ENCODE assay signal across 12 cellular contexts in genomic region chr6:57242505-57242904, GRCh38. TPM values are rescaled to one million over a fixed set of nuclear protein-coding genes. Genes with fewer than 3 reads are reported as not detected.
DNase-seq lines count a peak whose midpoint lies in the region; ATAC-seq and TF ChIP-seq lines count a peak whose summit lies in the region.
"Had no signal": no experiment of that assay in that cellular context is flagged by ENCODE, and none has a peak within 500 bp of the region (broad histone marks: within the 10 kb centered on the region; RNA-seq: fewer than 3 reads in every experiment).

No MANE protein-coding gene starts in this region.

- H4K20me1 ChIP-seq in PC-9 (ENCODE audit: insufficient read depth): no peaks in the 10 kb centered on the region
- H4K20me1 ChIP-seq in MM.1S (ENCODE audit: insufficient read depth, low read length): no peaks in the 10 kb centered on the region

- peak; percentile 85 for ATAC-seq in sciatic nerve
- no peak for ATAC-seq in activated CD4-positive, alpha-beta T cell treated with anti-CD3 and anti-CD28 coated beads for 36 hours
- ATAC-seq: activated naive CD4-positive, alpha-beta T cell treated with anti-CD3 and anti-CD28 coated beads, Interleukin-2, amount 50 U/mL, for 72 hours had no signal

- H3K4me3 ChIP-seq in PC-9 (no peak overlapping the region), fibroblast of mammary gland (ENCODE audit: control insufficient read depth, low read depth, low read length) (no peak overlapping the region), MM.1S (ENCODE audit: low read length) (no peak overlapping the region)

- H3K36me3 ChIP-seq in PC-9 (ENCODE audit: low read depth) (no peaks in the 10 kb centered on the region), MM.1S (replicated peaks; ENCODE audit: insufficient read depth, low read length) (no peaks in the 10 kb centered on the region)

- no peaks in the 10 kb centered on the region for H3K4me1 Mint-ChIP-seq in activated CD4-positive, alpha-beta T cell treated with anti-CD3 and anti-CD28 coated beads for 36 hours

- H3K9me3 ChIP-seq in PC-9 (ENCODE audit: insufficient read depth, low read depth) (no peaks in the 10 kb centered on the region), MM.1S (replicated peaks; ENCODE audit: insufficient read depth, low read length) (no peaks in the 10 kb centered on the region)

- peaks cover 3% of the 10 kb centered on the region for H3K27me3 Mint-ChIP-seq in activated CD4-positive, alpha-beta T cell treated with anti-CD3 and anti-CD28 coated beads for 36 hours

- H2AFZ ChIP-seq in PC-9 (no peak overlapping the region), MM.1S (ENCODE audit: low read length) (no peak overlapping the region)

- H3K79me2 ChIP-seq in PC-9 (ENCODE audit: low read depth) (no peaks in the 10 kb centered on the region), MM.1S (ENCODE audit: low read length) (no peaks in the 10 kb centered on the region)

- H3K36me3 Mint-ChIP-seq in activated CD4-positive, alpha-beta T cell treated with anti-CD3 and anti-CD28 coated beads for 36 hours (ENCODE audit: low read depth): no peaks in the 10 kb centered on the region
- H3K36me3 Mint-ChIP-seq: activated naive CD4-positive, alpha-beta T cell treated with anti-CD3 and anti-CD28 coated beads, Interleukin-2, amount 50 U/mL, for 72 hours had no signal

- POLR2A ChIA-PET in PC-9 (lab: Charles Lee; ENCODE audit: unreplicated experiment): no interaction called here
- POLR2A ChIA-PET in activated CD4-positive, alpha-beta T cell treated with anti-CD3 and anti-CD28 coated beads for 36 hours (lab: Charles Lee): no interaction called here

- H3K9me2 ChIP-seq in PC-9 (ENCODE audit: insufficient read depth): no peaks in the 10 kb centered on the region; the same call in 1 of the 2 replicates
- no peaks in the 10 kb centered on the region for H3K9me2 ChIP-seq in MM.1S (replicated peaks; ENCODE audit: insufficient read depth, low read length)

- no peak overlapping the region for H3K27ac Mint-ChIP-seq in activated CD4-positive, alpha-beta T cell treated with anti-CD3 and anti-CD28 coated beads for 36 hours
- H3K27ac Mint-ChIP-seq: activated naive CD4-positive, alpha-beta T cell treated with anti-CD3 and anti-CD28 coated beads, Interleukin-2, amount 50 U/mL, for 72 hours had no signal

- BruUV-seq in PC-9 (replicated peaks; lab: Mats Ljungman, UMichigan): no TSS peak

- H3K4me3 Mint-ChIP-seq in activated CD4-positive, alpha-beta T cell treated with anti-CD3 and anti-CD28 coated beads for 36 hours: no peak overlapping the region

- intact Hi-C loops in PC-9 (cut with micrococcal nuclease; ENCODE audit: unreplicated experiment): no loop called here
- intact Hi-C loops in sciatic nerve (cut with DNase I): no loop called here
- intact Hi-C loops in activated CD4-positive, alpha-beta T cell treated with anti-CD3 and anti-CD28 coated beads for 36 hours (cut with DNase I, micrococcal nuclease): no loop called here
- intact Hi-C loops in posterior vena cava (cut with DNase I): no loop called here

- H3K27ac ChIP-seq in PC-9 (peak overlapping the region; percentile 51; the same call in 1 of the 2 replicates), MM.1S (ENCODE audit: low read length) (no peak overlapping the region)

- H3K4me2 ChIP-seq in PC-9: no peak overlapping the region
- no peak overlapping the region for H3K4me2 ChIP-seq in MM.1S (ENCODE audit: low read depth, low read length)

- peak; percentile 94 for DNase-seq in GM04503 (ENCODE audit: low read depth)
- DNase-seq in PC-9: peak in 1 of 2 experiments; percentile 71
- peak; percentile 96 for DNase-seq in fibroblast of mammary gland (ENCODE audit: low read depth)
- no peak for DNase-seq in sciatic nerve (ENCODE audit: low spot score)
- DNase-seq in activated CD4-positive, alpha-beta T cell treated with anti-CD3 and anti-CD28 coated beads for 36 hours: no peak
- no peak for DNase-seq in MM.1S
- DNase-seq in posterior vena cava (ENCODE audit: low spot score): no peak
- no peak for DNase-seq in activated CD8-positive, alpha-beta memory T cell treated with anti-CD3 and anti-CD28 coated beads, Interleukin-2, amount 50 U/mL, for 48 hours
- DNase-seq: activated CD4-positive, alpha-beta T cell treated with anti-CD3 and anti-CD28 coated beads for 1 hour; OCI-M1; substantia nigra had no signal

- H3K4me1 ChIP-seq in PC-9 (replicated peaks; ENCODE audit: insufficient read depth) (peaks cover 12% of the 10 kb centered on the region), MM.1S (ENCODE audit: low read length) (no peaks in the 10 kb centered on the region)

- CTCF ChIA-PET in PC-9 (lab: Charles Lee): no interaction called here
- CTCF ChIA-PET in activated CD4-positive, alpha-beta T cell treated with anti-CD3 and anti-CD28 coated beads for 36 hours (lab: Charles Lee): no interaction called here

- no peaks in the 10 kb centered on the region for H3K9me3 Mint-ChIP-seq in activated CD4-positive, alpha-beta T cell treated with anti-CD3 and anti-CD28 coated beads for 36 hours (ENCODE audit: low read depth)
- H3K9me3 Mint-ChIP-seq: activated naive CD4-positive, alpha-beta T cell treated with anti-CD3 and anti-CD28 coated beads, Interleukin-2, amount 50 U/mL, for 72 hours had no signal

- TF ChIP-seq CTCF in PC-9 (conservative IDR thresholded peaks at IDR 0.05): no peak
- TF ChIP-seq CTCF in fibroblast of mammary gland (conservative IDR thresholded peaks at IDR 0.05; ENCODE audit: control insufficient read depth, insufficient read depth, low read depth, low read length): no peak
- no peak for TF ChIP-seq CTCF in MM.1S (IDR thresholded peaks at IDR 0.05; ENCODE audit: low read length)

- no peak overlapping the region for H3K9ac ChIP-seq in MM.1S (ENCODE audit: low read length)

- H3K27me3 ChIP-seq in PC-9 (ENCODE audit: insufficient read depth, low read depth) (no peaks in the 10 kb centered on the region), MM.1S (replicated peaks; ENCODE audit: insufficient read depth, low read length) (no peaks in the 10 kb centered on the region)

- no peaks in the 10 kb centered on the region for H3F3A ChIP-seq in PC-9 (ENCODE audit: insufficient read depth, low read depth)
- H3F3A ChIP-seq in MM.1S (ENCODE audit: insufficient read depth, low read length): no peaks in the 10 kb centered on the region

RNA-seq across cellular contexts. Expression of gene RAB23, which starts 20.4 kb away (rescaled TPM):
- total RNA-seq in PC-9 (2021): 9.3 and 13.8 TPM in 2 replicates
- total RNA-seq in sciatic nerve: 28.4 TPM
- total RNA-seq in activated CD4-positive, alpha-beta T cell treated with anti-CD3 and anti-CD28 coated beads for 36 hours: 1 to 10 TPM; 1.4 to 1.5 TPM
- 10 to 100 TPM; 46.6 to 73.9 TPM for total RNA-seq in posterior vena cava

Comparison
In these comparisons a context has a peak if more than half of its experiments do, and no peak if none do; other contexts are left out.
1. DNase-seq: peak in GM04503 (single experiment) and fibroblast of mammary gland (single experiment); none in sciatic nerve (single experiment), activated CD4-positive, alpha-beta T cell treated with anti-CD3 and anti-CD28 coated beads for 36 hours (single experiment), MM.1S (single experiment), posterior vena cava (single experiment) and activated CD8-positive, alpha-beta memory T cell treated with anti-CD3 and anti-CD28 coated beads, Interleukin-2, amount 50 U/mL, for 48 hours (single experiment).